Comparison of ENCODE assay signal across 1 cellular context in the genomic region with DNA sequence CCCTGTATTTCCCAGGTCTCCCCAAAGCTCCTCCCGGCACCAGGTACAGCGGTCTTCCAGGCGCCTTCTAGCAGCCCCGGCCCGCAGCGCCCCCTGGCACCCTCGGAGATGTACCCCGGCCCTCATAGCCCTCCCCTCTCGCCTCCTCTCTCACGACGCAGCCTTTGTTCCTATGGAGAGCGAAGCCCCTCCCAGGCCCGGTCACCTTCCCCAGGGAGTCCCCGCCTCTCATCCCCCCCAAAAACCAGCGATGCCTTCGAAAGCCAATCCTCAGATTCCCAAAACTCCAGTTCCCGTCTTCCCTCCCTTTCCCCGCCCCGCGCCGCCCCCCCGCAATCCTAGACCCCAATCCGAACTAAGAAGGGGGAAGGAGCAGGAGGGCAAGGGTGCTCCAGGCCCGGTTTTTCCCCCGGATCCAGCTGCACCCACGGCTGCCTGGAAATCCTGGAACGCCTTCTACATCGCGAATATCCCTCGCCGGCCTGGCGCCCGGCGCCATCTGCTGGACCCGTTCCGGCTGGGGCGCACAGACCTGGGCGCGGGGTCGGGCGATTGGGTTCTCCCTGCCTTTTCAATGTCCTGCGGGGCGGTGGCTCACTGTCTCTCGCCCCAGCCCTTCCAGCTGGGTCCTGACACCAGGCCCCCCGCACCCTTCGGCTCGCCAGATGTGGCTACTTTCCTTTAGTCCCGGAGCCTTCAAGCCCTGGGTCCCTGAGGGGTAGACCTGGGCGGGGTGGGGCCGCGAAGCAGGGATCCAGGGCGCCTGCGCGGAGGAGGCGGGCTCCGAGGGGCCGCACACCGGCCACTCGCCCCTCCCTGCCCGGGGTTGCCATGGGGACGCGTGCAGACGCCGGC.
A peak's percentile ranks its signal among the peaks of the same experiment; 100 is the strongest.
TF ChIP-seq lines count a peak whose summit lies in the region.

A gene with protein sequence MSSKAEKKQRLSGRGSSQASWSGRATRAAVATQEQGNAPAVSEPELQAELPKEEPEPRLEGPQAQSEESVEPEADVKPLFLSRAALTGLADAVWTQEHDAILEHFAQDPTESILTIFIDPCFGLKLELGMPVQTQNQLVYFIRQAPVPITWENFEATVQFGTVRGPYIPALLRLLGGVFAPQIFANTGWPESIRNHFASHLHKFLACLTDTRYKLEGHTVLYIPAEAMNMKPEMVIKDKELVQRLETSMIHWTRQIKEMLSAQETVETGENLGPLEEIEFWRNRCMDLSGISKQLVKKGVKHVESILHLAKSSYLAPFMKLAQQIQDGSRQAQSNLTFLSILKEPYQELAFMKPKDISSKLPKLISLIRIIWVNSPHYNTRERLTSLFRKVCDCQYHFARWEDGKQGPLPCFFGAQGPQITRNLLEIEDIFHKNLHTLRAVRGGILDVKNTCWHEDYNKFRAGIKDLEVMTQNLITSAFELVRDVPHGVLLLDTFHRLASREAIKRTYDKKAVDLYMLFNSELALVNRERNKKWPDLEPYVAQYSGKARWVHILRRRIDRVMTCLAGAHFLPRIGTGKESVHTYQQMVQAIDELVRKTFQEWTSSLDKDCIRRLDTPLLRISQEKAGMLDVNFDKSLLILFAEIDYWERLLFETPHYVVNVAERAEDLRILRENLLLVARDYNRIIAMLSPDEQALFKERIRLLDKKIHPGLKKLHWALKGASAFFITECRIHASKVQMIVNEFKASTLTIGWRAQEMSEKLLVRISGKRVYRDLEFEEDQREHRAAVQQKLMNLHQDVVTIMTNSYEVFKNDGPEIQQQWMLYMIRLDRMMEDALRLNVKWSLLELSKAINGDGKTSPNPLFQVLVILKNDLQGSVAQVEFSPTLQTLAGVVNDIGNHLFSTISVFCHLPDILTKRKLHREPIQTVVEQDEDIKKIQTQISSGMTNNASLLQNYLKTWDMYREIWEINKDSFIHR (N-terminal part only) (plus strand): TSS at position 844 of the 855 bp plus-strand sequence. CDS start 1,991 bp downstream, outside the sequence.

TF ChIP-seq in WTC11, 78 proteins besides CTCF, POLR2A, EP300 and RAD21 (continued from another document):
- TF ChIP-seq, protein P1, sequence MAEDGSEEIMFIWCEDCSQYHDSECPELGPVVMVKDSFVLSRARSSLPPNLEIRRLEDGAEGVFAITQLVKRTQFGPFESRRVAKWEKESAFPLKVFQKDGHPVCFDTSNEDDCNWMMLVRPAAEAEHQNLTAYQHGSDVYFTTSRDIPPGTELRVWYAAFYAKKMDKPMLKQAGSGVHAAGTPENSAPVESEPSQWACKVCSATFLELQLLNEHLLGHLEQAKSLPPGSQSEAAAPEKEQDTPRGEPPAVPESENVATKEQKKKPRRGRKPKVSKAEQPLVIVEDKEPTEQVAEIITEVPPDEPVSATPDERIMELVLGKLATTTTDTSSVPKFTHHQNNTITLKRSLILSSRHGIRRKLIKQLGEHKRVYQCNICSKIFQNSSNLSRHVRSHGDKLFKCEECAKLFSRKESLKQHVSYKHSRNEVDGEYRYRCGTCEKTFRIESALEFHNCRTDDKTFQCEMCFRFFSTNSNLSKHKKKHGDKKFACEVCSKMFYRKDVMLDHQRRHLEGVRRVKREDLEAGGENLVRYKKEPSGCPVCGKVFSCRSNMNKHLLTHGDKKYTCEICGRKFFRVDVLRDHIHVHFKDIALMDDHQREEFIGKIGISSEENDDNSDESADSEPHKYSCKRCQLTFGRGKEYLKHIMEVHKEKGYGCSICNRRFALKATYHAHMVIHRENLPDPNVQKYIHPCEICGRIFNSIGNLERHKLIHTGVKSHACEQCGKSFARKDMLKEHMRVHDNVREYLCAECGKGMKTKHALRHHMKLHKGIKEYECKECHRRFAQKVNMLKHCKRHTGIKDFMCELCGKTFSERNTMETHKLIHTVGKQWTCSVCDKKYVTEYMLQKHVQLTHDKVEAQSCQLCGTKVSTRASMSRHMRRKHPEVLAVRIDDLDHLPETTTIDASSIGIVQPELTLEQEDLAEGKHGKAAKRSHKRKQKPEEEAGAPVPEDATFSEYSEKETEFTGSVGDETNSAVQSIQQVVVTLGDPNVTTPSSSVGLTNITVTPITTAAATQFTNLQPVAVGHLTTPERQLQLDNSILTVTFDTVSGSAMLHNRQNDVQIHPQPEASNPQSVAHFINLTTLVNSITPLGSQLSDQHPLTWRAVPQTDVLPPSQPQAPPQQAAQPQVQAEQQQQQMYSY (CRISPR knock-in tag; IDR thresholded peaks at IDR 0.05), result peak; percentile 100
- TF ChIP-seq IRF2 (CRISPR knock-in tag; IDR thresholded peaks at IDR 0.05; ENCODE audit: borderline replicate concordance, low read depth) (no peak), CREB1 (CRISPR knock-in tag; IDR thresholded peaks at IDR 0.05) (peak; percentile 28; the same call in 1 of the 2 replicates), ZNF671 (CRISPR knock-in tag; IDR thresholded peaks at IDR 0.05) (no peak), TEAD1 (CRISPR knock-in tag; IDR thresholded peaks at IDR 0.05) (peak; percentile 68; the same call in 1 of the 2 replicates), CREM (CRISPR knock-in tag; IDR thresholded peaks at IDR 0.05) (0 out of 2 replicates have a peak, but pooled peaks have one; percentile 67), ZNF219 (CRISPR knock-in tag; IDR thresholded peaks at IDR 0.05; ENCODE audit: borderline replicate concordance) (no peak), ESRRA (CRISPR knock-in tag; IDR thresholded peaks at IDR 0.05; ENCODE audit: borderline replicate concordance) (0 out of 2 replicates have a peak, but pooled peaks have one; percentile 61)
- TF ChIP-seq, protein P2, sequence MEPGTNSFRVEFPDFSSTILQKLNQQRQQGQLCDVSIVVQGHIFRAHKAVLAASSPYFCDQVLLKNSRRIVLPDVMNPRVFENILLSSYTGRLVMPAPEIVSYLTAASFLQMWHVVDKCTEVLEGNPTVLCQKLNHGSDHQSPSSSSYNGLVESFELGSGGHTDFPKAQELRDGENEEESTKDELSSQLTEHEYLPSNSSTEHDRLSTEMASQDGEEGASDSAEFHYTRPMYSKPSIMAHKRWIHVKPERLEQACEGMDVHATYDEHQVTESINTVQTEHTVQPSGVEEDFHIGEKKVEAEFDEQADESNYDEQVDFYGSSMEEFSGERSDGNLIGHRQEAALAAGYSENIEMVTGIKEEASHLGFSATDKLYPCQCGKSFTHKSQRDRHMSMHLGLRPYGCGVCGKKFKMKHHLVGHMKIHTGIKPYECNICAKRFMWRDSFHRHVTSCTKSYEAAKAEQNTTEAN (CRISPR knock-in tag; IDR thresholded peaks at IDR 0.05), result 0 out of 2 replicates have a peak, but pooled peaks have one; percentile 65
- TF ChIP-seq, protein P3, sequence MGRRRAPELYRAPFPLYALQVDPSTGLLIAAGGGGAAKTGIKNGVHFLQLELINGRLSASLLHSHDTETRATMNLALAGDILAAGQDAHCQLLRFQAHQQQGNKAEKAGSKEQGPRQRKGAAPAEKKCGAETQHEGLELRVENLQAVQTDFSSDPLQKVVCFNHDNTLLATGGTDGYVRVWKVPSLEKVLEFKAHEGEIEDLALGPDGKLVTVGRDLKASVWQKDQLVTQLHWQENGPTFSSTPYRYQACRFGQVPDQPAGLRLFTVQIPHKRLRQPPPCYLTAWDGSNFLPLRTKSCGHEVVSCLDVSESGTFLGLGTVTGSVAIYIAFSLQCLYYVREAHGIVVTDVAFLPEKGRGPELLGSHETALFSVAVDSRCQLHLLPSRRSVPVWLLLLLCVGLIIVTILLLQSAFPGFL (CRISPR knock-in tag; IDR thresholded peaks at IDR 0.05; ENCODE audit: borderline replicate concordance), result no peak
- TF ChIP-seq, protein P4, sequence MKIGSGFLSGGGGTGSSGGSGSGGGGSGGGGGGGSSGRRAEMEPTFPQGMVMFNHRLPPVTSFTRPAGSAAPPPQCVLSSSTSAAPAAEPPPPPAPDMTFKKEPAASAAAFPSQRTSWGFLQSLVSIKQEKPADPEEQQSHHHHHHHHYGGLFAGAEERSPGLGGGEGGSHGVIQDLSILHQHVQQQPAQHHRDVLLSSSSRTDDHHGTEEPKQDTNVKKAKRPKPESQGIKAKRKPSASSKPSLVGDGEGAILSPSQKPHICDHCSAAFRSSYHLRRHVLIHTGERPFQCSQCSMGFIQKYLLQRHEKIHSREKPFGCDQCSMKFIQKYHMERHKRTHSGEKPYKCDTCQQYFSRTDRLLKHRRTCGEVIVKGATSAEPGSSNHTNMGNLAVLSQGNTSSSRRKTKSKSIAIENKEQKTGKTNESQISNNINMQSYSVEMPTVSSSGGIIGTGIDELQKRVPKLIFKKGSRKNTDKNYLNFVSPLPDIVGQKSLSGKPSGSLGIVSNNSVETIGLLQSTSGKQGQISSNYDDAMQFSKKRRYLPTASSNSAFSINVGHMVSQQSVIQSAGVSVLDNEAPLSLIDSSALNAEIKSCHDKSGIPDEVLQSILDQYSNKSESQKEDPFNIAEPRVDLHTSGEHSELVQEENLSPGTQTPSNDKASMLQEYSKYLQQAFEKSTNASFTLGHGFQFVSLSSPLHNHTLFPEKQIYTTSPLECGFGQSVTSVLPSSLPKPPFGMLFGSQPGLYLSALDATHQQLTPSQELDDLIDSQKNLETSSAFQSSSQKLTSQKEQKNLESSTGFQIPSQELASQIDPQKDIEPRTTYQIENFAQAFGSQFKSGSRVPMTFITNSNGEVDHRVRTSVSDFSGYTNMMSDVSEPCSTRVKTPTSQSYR (CRISPR knock-in tag; IDR thresholded peaks at IDR 0.05), result 0 out of 2 replicates have a peak, but pooled peaks have one; percentile 12
- TF ChIP-seq, protein P5, sequence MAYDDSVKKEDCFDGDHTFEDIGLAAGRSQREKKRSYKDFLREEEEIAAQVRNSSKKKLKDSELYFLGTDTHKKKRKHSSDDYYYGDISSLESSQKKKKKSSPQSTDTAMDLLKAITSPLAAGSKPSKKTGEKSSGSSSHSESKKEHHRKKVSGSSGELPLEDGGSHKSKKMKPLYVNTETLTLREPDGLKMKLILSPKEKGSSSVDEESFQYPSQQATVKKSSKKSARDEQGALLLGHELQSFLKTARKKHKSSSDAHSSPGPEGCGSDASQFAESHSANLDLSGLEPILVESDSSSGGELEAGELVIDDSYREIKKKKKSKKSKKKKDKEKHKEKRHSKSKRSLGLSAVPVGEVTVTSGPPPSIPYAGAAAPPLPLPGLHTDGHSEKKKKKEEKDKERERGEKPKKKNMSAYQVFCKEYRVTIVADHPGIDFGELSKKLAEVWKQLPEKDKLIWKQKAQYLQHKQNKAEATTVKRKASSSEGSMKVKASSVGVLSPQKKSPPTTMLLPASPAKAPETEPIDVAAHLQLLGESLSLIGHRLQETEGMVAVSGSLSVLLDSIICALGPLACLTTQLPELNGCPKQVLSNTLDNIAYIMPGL (CRISPR knock-in tag; IDR thresholded peaks at IDR 0.05), result peak; percentile 88; the same call in 1 of the 2 replicates
- TF ChIP-seq, protein P6, sequence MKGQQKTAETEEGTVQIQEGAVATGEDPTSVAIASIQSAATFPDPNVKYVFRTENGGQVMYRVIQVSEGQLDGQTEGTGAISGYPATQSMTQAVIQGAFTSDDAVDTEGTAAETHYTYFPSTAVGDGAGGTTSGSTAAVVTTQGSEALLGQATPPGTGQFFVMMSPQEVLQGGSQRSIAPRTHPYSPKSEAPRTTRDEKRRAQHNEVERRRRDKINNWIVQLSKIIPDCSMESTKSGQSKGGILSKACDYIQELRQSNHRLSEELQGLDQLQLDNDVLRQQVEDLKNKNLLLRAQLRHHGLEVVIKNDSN (CRISPR knock-in tag; IDR thresholded peaks at IDR 0.05), result 0 out of 2 replicates have a peak, but pooled peaks have one; percentile 29
- TF ChIP-seq, protein P7, sequence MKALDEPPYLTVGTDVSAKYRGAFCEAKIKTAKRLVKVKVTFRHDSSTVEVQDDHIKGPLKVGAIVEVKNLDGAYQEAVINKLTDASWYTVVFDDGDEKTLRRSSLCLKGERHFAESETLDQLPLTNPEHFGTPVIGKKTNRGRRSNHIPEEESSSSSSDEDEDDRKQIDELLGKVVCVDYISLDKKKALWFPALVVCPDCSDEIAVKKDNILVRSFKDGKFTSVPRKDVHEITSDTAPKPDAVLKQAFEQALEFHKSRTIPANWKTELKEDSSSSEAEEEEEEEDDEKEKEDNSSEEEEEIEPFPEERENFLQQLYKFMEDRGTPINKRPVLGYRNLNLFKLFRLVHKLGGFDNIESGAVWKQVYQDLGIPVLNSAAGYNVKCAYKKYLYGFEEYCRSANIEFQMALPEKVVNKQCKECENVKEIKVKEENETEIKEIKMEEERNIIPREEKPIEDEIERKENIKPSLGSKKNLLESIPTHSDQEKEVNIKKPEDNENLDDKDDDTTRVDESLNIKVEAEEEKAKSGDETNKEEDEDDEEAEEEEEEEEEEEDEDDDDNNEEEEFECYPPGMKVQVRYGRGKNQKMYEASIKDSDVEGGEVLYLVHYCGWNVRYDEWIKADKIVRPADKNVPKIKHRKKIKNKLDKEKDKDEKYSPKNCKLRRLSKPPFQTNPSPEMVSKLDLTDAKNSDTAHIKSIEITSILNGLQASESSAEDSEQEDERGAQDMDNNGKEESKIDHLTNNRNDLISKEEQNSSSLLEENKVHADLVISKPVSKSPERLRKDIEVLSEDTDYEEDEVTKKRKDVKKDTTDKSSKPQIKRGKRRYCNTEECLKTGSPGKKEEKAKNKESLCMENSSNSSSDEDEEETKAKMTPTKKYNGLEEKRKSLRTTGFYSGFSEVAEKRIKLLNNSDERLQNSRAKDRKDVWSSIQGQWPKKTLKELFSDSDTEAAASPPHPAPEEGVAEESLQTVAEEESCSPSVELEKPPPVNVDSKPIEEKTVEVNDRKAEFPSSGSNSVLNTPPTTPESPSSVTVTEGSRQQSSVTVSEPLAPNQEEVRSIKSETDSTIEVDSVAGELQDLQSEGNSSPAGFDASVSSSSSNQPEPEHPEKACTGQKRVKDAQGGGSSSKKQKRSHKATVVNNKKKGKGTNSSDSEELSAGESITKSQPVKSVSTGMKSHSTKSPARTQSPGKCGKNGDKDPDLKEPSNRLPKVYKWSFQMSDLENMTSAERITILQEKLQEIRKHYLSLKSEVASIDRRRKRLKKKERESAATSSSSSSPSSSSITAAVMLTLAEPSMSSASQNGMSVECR (CRISPR knock-in tag; IDR thresholded peaks at IDR 0.05; ENCODE audit: borderline replicate concordance), result 0 out of 2 replicates have a peak, but pooled peaks have one; percentile 44
- TF ChIP-seq, protein P8, sequence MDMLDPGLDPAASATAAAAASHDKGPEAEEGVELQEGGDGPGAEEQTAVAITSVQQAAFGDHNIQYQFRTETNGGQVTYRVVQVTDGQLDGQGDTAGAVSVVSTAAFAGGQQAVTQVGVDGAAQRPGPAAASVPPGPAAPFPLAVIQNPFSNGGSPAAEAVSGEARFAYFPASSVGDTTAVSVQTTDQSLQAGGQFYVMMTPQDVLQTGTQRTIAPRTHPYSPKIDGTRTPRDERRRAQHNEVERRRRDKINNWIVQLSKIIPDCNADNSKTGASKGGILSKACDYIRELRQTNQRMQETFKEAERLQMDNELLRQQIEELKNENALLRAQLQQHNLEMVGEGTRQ (CRISPR knock-in tag; IDR thresholded peaks at IDR 0.05), result peak; percentile 18
